8 cellular contexts compared by ENCODE assay signal in genomic region chr11:22670803-22671202, GRCh38.
DNase-seq lines count a peak whose midpoint lies in the region; ATAC-seq lines count a peak whose summit lies in the region.
"Had no signal": no experiment of that assay in that cellular context is flagged by ENCODE, and none has a peak within 500 bp of the region (broad histone marks: within the 10 kb centered on the region; RNA-seq: fewer than 3 reads in every experiment).

No MANE protein-coding gene starts in this region.

- no peak overlapping the region for H3K4me3 ChIP-seq in HAP-1
- H3K4me3 ChIP-seq: SK-N-MC had no signal

- no peaks in the 10 kb centered on the region for H3K36me3 ChIP-seq in HAP-1 (replicated peaks)

- in situ Hi-C loops in HAP-1 (cut with MboI; ENCODE audit: low sequenced_read_pairs): no loop called here

- no peaks in the 10 kb centered on the region for H3K9me3 ChIP-seq in HAP-1

- ATAC-seq in GM18858 (IDR thresholded peaks at IDR 0.05; ENCODE audit: unreplicated experiment) (peak; percentile 50), HG02678 (IDR thresholded peaks at IDR 0.05; ENCODE audit: unreplicated experiment) (peak; percentile 32)

- peaks cover 5% of the 10 kb centered on the region; the same call in 1 of the 2 replicates for H3K4me1 ChIP-seq in HAP-1

- DNase-seq in OCI-M1 (lab: John Stamatoyannopoulos, UW): peak; percentile 89
- DNase-seq in medulla oblongata (ENCODE audit: extremely low spot score): peak; percentile 62
- DNase-seq in stimulated activated CD4-positive, alpha-beta T cell treated with anti-CD3 and anti-CD28 coated beads, Interleukin-4, amount 100 ng/mL, for 24 hours: no peak
- no peak for DNase-seq in HAP-1 (ENCODE audit: low spot score in 2 of 2)
- DNase-seq in islet precursor cell: no peak

- peaks cover 31% of the 10 kb centered on the region for H3K27me3 ChIP-seq in HAP-1 (ENCODE audit: low read depth)

Comparison
In these comparisons a context has a peak if more than half of its experiments do, and no peak if none do; other contexts are left out.
1. DNase-seq: peak in OCI-M1 (single experiment) and medulla oblongata (single experiment); none in stimulated activated CD4-positive, alpha-beta T cell treated with anti-CD3 and anti-CD28 coated beads, Interleukin-4, amount 100 ng/mL, for 24 hours (single experiment), HAP-1 (0 of 2) and islet precursor cell (single experiment).